ENCODE assay signal across 7 cellular contexts in genomic region chr19:802497-802887, GRCh38. TPM values are rescaled to one million over a fixed set of nuclear protein-coding genes. Genes with fewer than 3 reads are reported as not detected.
DNase-seq lines count a peak whose midpoint lies in the region; ATAC-seq and TF ChIP-seq lines count a peak whose summit lies in the region.
"Had no signal": no experiment of that assay in that cellular context is flagged by ENCODE, and none has a peak within 500 bp of the region (broad histone marks: within the 10 kb centered on the region; RNA-seq: fewer than 3 reads in every experiment).

No MANE protein-coding gene starts in this region.

- TF ChIP-seq POLR2A in transverse colon (IDR thresholded peaks at IDR 0.05) = no peak

- no peak for DNase-seq in cardiac muscle cell (ENCODE audit: low read depth in 1 of 2, low spot score in 1 of 2)
- DNase-seq in left ventricle myocardium superior = no peak
- peak; percentile 57 for DNase-seq in fibroblast of gingiva (ENCODE audit: low read depth)
- DNase-seq in transverse colon = no peak
- DNase-seq in superior temporal gyrus (ENCODE audit: extremely low spot score) = no peak
- DNase-seq in NCI-H748 treated with DMSO at 0.1 percent for 48 hours (lab: John Stamatoyannopoulos, UW) = no peak
- DNase-seq: activated CD4-positive, alpha-beta T cell treated with anti-CD3 and anti-CD28 coated beads, Interleukin-2, amount 50 U/mL, for 4 hours had no signal

- in situ Hi-C loops in transverse colon (cut with MboI; ENCODE audit: low pct_ligation_motif_present in 1 of 4, low pct_unique_long_range_greater_than_20kb in 1 of 4, low sequenced_read_pairs in 3 of 4) = no loop called here

- no peaks in the 10 kb centered on the region for H3K27me3 ChIP-seq in cardiac muscle cell
- H3K27me3 ChIP-seq in transverse colon = no peaks in the 10 kb centered on the region

- TF ChIP-seq EP300 in transverse colon (IDR thresholded peaks at IDR 0.05; ENCODE audit: low read depth) = no peak

- H3K9me3 ChIP-seq in cardiac muscle cell (ENCODE audit: low read depth) (no peaks in the 10 kb centered on the region), transverse colon (no peaks in the 10 kb centered on the region)

- WGBS in transverse colon (ENCODE audit: low coverage in 1 of 2), 2 donors = 47% methylated on average over 12 of the region's 12 CpGs; no CpG with 5 or more reads in 1 of the 2 donors

- peaks cover 35% of the 10 kb centered on the region for H3K36me3 ChIP-seq in cardiac muscle cell
- peaks cover 0 to 39% (median 34%) of the 10 kb centered on the region in 4 donors for H3K36me3 ChIP-seq in transverse colon

- ATAC-seq in left ventricle myocardium superior = no peak

- H3K4me3 ChIP-seq in cardiac muscle cell (no peak overlapping the region), transverse colon (no peak overlapping the region)

- intact Hi-C loops in left ventricle myocardium superior (cut with micrococcal nuclease) (no loop called here), transverse colon (cut with DNase I; ENCODE audit: low total_unique reads) (no loop called here)

- peaks cover 37% of the 10 kb centered on the region for H3K4me1 ChIP-seq in cardiac muscle cell (ENCODE audit: low read depth)
- peaks cover 39 to 50% (median 47%) of the 10 kb centered on the region in 4 donors for H3K4me1 ChIP-seq in transverse colon

- H3K27ac ChIP-seq in cardiac muscle cell (peak overlapping the region; percentile 22), transverse colon (peak overlapping the region; percentile 98 to 100 (median 100))

- TF ChIP-seq CTCF in cardiac muscle cell (IDR thresholded peaks at IDR 0.05; ENCODE audit: low read depth, low read length) (no peak), transverse colon (IDR thresholded peaks at IDR 0.05) (no peak)

RNA-seq across cellular contexts. Expression of gene PTBP1, which starts 5.2 kb away (rescaled TPM):
- total RNA-seq in cardiac muscle cell (92.0 and 92.7 TPM in 2 replicates), left ventricle myocardium superior (58.1 TPM), transverse colon (100 to 1,000 TPM; 145 to 258 (median 194) TPM)
- polyA plus RNA-seq in cardiac muscle cell = 110 and 111 TPM in 2 replicates

RNA-seq across cellular contexts. Expression of gene PLPPR3, which starts 19.3 kb away (rescaled TPM):
- 70.8 and 88.2 TPM in 2 replicates for total RNA-seq in cardiac muscle cell
- polyA plus RNA-seq in cardiac muscle cell = 65.7 and 92.9 TPM in 2 replicates
- total RNA-seq in left ventricle myocardium superior = not detected
- total RNA-seq in transverse colon = not detected

RNA-seq across cellular contexts. Expression of gene AZU1, which starts 25.1 kb away (rescaled TPM):
- total RNA-seq in cardiac muscle cell (1.4 and 5.7 TPM in 2 replicates), left ventricle myocardium superior (not detected), transverse colon (not detected)
- 1.5 and 5.6 TPM in 2 replicates for polyA plus RNA-seq in cardiac muscle cell

RNA-seq across cellular contexts. Expression of gene PRTN3, which starts 38.3 kb away (rescaled TPM):
- total RNA-seq in cardiac muscle cell (0.60 TPM in 1 of 2 replicates, not detected in the other), left ventricle myocardium superior (not detected), transverse colon (not detected)
- 0.44 and 0.57 TPM in 2 replicates for polyA plus RNA-seq in cardiac muscle cell

RNA-seq across cellular contexts. Expression of gene ELANE, which starts 49.6 kb away (rescaled TPM):
- total RNA-seq in cardiac muscle cell (not detected in 2 replicates), left ventricle myocardium superior (1.5 TPM), transverse colon (1 to 10 TPM in 1 of 4 donors, under 1 TPM in 1, not detected in 2; 0.79 to 2.2 TPM)
- not detected in 2 replicates for polyA plus RNA-seq in cardiac muscle cell

Comparison
In these comparisons a context has a peak if more than half of its experiments do, and no peak if none do; other contexts are left out.
1. RNA of gene PLPPR3, which starts 19.3 kb away (total RNA-seq): 70.8 to 88.2 TPM in cardiac muscle cell; not detected in left ventricle myocardium superior (single experiment) and not detected in transverse colon; every median in the first group is over 10 times any median in the second.